In genomic region chr12:52801773-52802172, GRCh38 we compare ENCODE assay signal across 30 cellular contexts. TPM values are rescaled to one million over a fixed set of nuclear protein-coding genes. Genes with fewer than 3 reads are reported as not detected.
"Had no signal": no experiment of that assay in that cellular context is flagged by ENCODE, and none has a peak within 500 bp of the region (broad histone marks: within the 10 kb centered on the region; RNA-seq: fewer than 3 reads in every experiment).

No MANE protein-coding gene starts in this region.

- H3K36me3 ChIP-seq: heart left ventricle, neutrophil, right lobe of liver, tibial artery, upper lobe of left lung, vagina had no signal

- H3K4me3 Mint-ChIP-seq: endodermal cell; naive thymus-derived CD8-positive, alpha-beta T cell; stimulated activated memory B cell treated with anti-CD40 and anti-IgM and Interleukin-4, amounts not matched to agents 10 μg/mL and 1 μg/mL and 100 μg/mL, for 72 hours; stimulated activated naive CD8-positive, alpha-beta T cell treated with anti-CD3 and anti-CD28 coated beads, Interleukin-15, Interleukin-2, amounts not matched to agents 100 ng/mL and 50 ng/mL, for 24 hours had no signal

- H3K36me3 Mint-ChIP-seq: naive thymus-derived CD8-positive, alpha-beta T cell; stimulated activated memory B cell treated with anti-CD40 and anti-IgM and Interleukin-4, amounts not matched to agents 10 μg/mL and 1 μg/mL and 100 μg/mL, for 72 hours had no signal

- H3K9me3 Mint-ChIP-seq: endodermal cell; naive thymus-derived CD8-positive, alpha-beta T cell; stimulated activated memory B cell treated with anti-CD40 and anti-IgM and Interleukin-4, amounts not matched to agents 10 μg/mL and 1 μg/mL and 100 μg/mL, for 72 hours; stimulated activated naive CD8-positive, alpha-beta T cell treated with anti-CD3 and anti-CD28 coated beads, Interleukin-15, Interleukin-2, amounts not matched to agents 100 ng/mL and 50 ng/mL, for 24 hours had no signal

- H3K4me1 Mint-ChIP-seq: stimulated activated memory B cell treated with anti-CD40 and anti-IgM and Interleukin-4, amounts not matched to agents 10 μg/mL and 1 μg/mL and 100 μg/mL, for 72 hours had no signal

- H3K27me3 ChIP-seq: neutrophil, right lobe of liver, tibial artery, upper lobe of left lung, vagina had no signal

- H3K4me3 ChIP-seq: heart left ventricle, psoas muscle, right lobe of liver, tibial artery, upper lobe of left lung, vagina had no signal

- ATAC-seq: heart left ventricle; naive thymus-derived CD8-positive, alpha-beta T cell; psoas muscle; right lobe of liver; stimulated activated memory B cell treated with anti-CD40 and anti-IgM and Interleukin-4, amounts not matched to agents 10 μg/mL and 1 μg/mL and 100 μg/mL, for 72 hours had no signal

- DNase-seq: effector CD4-positive, alpha-beta T cell; endodermal cell; erythroblast; foreskin melanocyte; heart left ventricle; hippocampal formation; mesendoderm; naive thymus-derived CD8-positive, alpha-beta T cell; psoas muscle; retina; stimulated activated CD4-positive, alpha-beta T cell treated with anti-CD3 and anti-CD28 coated beads, Interleukin-15, amount 100 ng/mL, for 24 hours; stimulated activated CD4-positive, alpha-beta T cell treated with anti-CD3 and anti-CD28 coated beads, Interleukin-1b, Interleukin-23, amount 100 ng/mL, for 48 hours; stimulated activated CD4-positive, alpha-beta T cell treated with anti-CD3 and anti-CD28 coated beads, Interleukin-4, amount 100 ng/mL, for 24 hours had no signal

- H3K27ac ChIP-seq: heart left ventricle, neutrophil, psoas muscle, right lobe of liver, tibial artery, vagina had no signal

- H3K27me3 Mint-ChIP-seq: stimulated activated memory B cell treated with anti-CD40 and anti-IgM and Interleukin-4, amounts not matched to agents 10 μg/mL and 1 μg/mL and 100 μg/mL, for 72 hours; stimulated activated naive CD8-positive, alpha-beta T cell treated with anti-CD3 and anti-CD28 coated beads, Interleukin-15, Interleukin-2, amounts not matched to agents 100 ng/mL and 50 ng/mL, for 24 hours had no signal

- H3K27ac Mint-ChIP-seq: endodermal cell; stimulated activated memory B cell treated with anti-CD40 and anti-IgM and Interleukin-4, amounts not matched to agents 10 μg/mL and 1 μg/mL and 100 μg/mL, for 72 hours; stimulated activated naive CD8-positive, alpha-beta T cell treated with anti-CD3 and anti-CD28 coated beads, Interleukin-15, Interleukin-2, amounts not matched to agents 100 ng/mL and 50 ng/mL, for 24 hours had no signal

- H3K4me1 ChIP-seq: heart left ventricle, psoas muscle, right lobe of liver, tibial artery had no signal

RNA-seq across cellular contexts. Expression of gene KRT3, which starts 5.9 kb away (rescaled TPM):
- total RNA-seq: dermis microvascular lymphatic vessel endothelial cell; endodermal cell; endothelial cell of umbilical vein; heart left ventricle; kidney epithelial cell; liver; lung microvascular endothelial cell; mononuclear cell; naive thymus-derived CD8-positive, alpha-beta T cell; osteoblast; psoas muscle; right lobe of liver; temporal lobe; upper lobe of left lung; vagina had no signal
- polyA plus RNA-seq: endothelial cell of umbilical vein; heart left ventricle; liver; naive thymus-derived CD8-positive, alpha-beta T cell; neural cell; psoas muscle had no signal

RNA-seq across cellular contexts. Expression of gene KRT4, which starts 12.1 kb away (rescaled TPM):
- total RNA-seq: dermis microvascular lymphatic vessel endothelial cell; endodermal cell; endothelial cell of umbilical vein; glomerular endothelial cell; heart left ventricle; kidney epithelial cell; lung microvascular endothelial cell; mononuclear cell; naive thymus-derived CD8-positive, alpha-beta T cell; osteoblast; right lobe of liver; temporal lobe had no signal
- polyA plus RNA-seq: endothelial cell of umbilical vein; naive thymus-derived CD8-positive, alpha-beta T cell; neural cell had no signal

RNA-seq across cellular contexts. Expression of gene KRT76, which starts 24.6 kb away (rescaled TPM):
- total RNA-seq: dermis microvascular lymphatic vessel endothelial cell; endodermal cell; endothelial cell of umbilical vein; glomerular endothelial cell; heart left ventricle; kidney epithelial cell; liver; lung microvascular endothelial cell; mononuclear cell; naive thymus-derived CD8-positive, alpha-beta T cell; osteoblast; psoas muscle; right lobe of liver; temporal lobe; upper lobe of left lung; vagina had no signal
- polyA plus RNA-seq: endothelial cell of umbilical vein; heart left ventricle; liver; naive thymus-derived CD8-positive, alpha-beta T cell; neural cell; psoas muscle had no signal

RNA-seq across cellular contexts. Expression of gene KRT79, which starts 32.3 kb away (rescaled TPM):
- total RNA-seq: dermis microvascular lymphatic vessel endothelial cell; endodermal cell; endothelial cell of umbilical vein; heart left ventricle; kidney epithelial cell; liver; lung microvascular endothelial cell; mononuclear cell; naive thymus-derived CD8-positive, alpha-beta T cell; osteoblast; psoas muscle; right lobe of liver; temporal lobe had no signal
- polyA plus RNA-seq: endothelial cell of umbilical vein; liver; naive thymus-derived CD8-positive, alpha-beta T cell; neural cell had no signal

RNA-seq across cellular contexts. Expression of gene KRT78, which starts 47.0 kb away (rescaled TPM):
- total RNA-seq: dermis microvascular lymphatic vessel endothelial cell; endodermal cell; endothelial cell of umbilical vein; glomerular endothelial cell; heart left ventricle; kidney epithelial cell; liver; lung microvascular endothelial cell; mononuclear cell; naive thymus-derived CD8-positive, alpha-beta T cell; osteoblast; psoas muscle; right lobe of liver; temporal lobe had no signal
- polyA plus RNA-seq: endothelial cell of umbilical vein; naive thymus-derived CD8-positive, alpha-beta T cell; neural cell had no signal
